8 cellular contexts compared by ENCODE assay signal in genomic region chr17:8185580-8186445, GRCh38. TPM values are rescaled to one million over a fixed set of nuclear protein-coding genes. Genes with fewer than 3 reads are reported as not detected.
DNase-seq lines count a peak whose midpoint lies in the region; ATAC-seq, FAIRE-seq and TF ChIP-seq lines count a peak whose summit lies in the region.

No MANE protein-coding gene starts in this region.

- no peaks in the 10 kb centered on the region for H3K9me3 ChIP-seq in HepG2 (ENCODE audit: low read length)

- peaks cover 39% of the 10 kb centered on the region for H3K4me1 ChIP-seq in HepG2 (ENCODE audit: insufficient read depth, low read length)

- peak overlapping the region; percentile 81 for H3K27ac ChIP-seq in HepG2 (ENCODE audit: extremely low read length, insufficient read depth, low read length)

- no TSS peak for BruUV-seq in HepG2 (replicated peaks; lab: Mats Ljungman, UMichigan)

- POLR2A ChIA-PET in HepG2 (lab: Yijun Ruan, JAX), result interaction anchor here (0.8 to 9.9 kb wide), 7 partner anchors 11 to 110 kb away, joined by 3 to 160 read pairs (median 4); partner anchors contain the start of genes PFAS, SLC25A35 and TMEM107

- H4K20me1 ChIP-seq in HepG2 (ENCODE audit: insufficient read depth, low read length), result peaks cover 6% of the 10 kb centered on the region

- WGBS in HepG2 (ENCODE audit: low lambda C conversion rate), result 4% methylated on average over 27 of the region's 44 CpGs

- peak overlapping the region; percentile 94 for H2AFZ ChIP-seq in HepG2 (ENCODE audit: low read length)

- H3K27me3 ChIP-seq in HepG2 (ENCODE audit: control insufficient read depth in 1 of 2, insufficient read depth in 2 of 2, low read length in 2 of 2), result no peaks in the 10 kb centered on the region; a peak in 1 of 5 replicates

- ATAC-seq in GM21825 (IDR thresholded peaks at IDR 0.05; ENCODE audit: unreplicated experiment), result peak; percentile 21
- no peak; the same call in 2 of the 3 replicates for ATAC-seq in HepG2
- ATAC-seq in GM19395 (IDR thresholded peaks at IDR 0.05; ENCODE audit: unreplicated experiment), result no peak

- TF ChIP-seq RAD21 in HepG2 (CRISPR knock-in tag; IDR thresholded peaks at IDR 0.05), result no peak

- peak; percentile 30 for FAIRE-seq in HepG2 (lab: Jason Lieb, UNC)

- DNase-seq in AG10803 (ENCODE audit: low read depth), result peak; percentile 61
- DNase-seq in NCI-H226, result peak; percentile 65
- peak; percentile 95 for DNase-seq in activated CD4-positive, alpha-beta T cell treated with anti-CD3 and anti-CD28 coated beads for 48 hours
- peak; percentile 86 for DNase-seq in dermis blood vessel endothelial cell
- DNase-seq in HepG2 (ENCODE audit: low spot score), result peak; percentile 65
- peak; percentile 83 for DNase-seq in stimulated activated CD4-positive, alpha-beta T cell treated with anti-CD3 and anti-CD28 coated beads, Interleukin-2, amount 100 ng/mL, for 4 hours (ENCODE audit: low read depth)

- TF ChIP-seq CTCF in AG10803 (conservative IDR thresholded peaks at IDR 0.05; ENCODE audit: low read length) (no peak), HepG2 (CRISPR knock-in tag; IDR thresholded peaks at IDR 0.05) (no peak)

- TF ChIP-seq EP300 in HepG2 (IDR thresholded peaks at IDR 0.05; ENCODE audit: low read depth in 2 of 2, low read length in 2 of 2) (no peak), HepG2 (CRISPR knock-in tag; IDR thresholded peaks at IDR 0.05; ENCODE audit: borderline replicate concordance) (no peak)

- H3K79me2 ChIP-seq in HepG2 (ENCODE audit: insufficient read depth, low read length), result peaks cover 8% of the 10 kb centered on the region

- CTCF ChIA-PET in HepG2 (lab: Yijun Ruan, JAX; ENCODE audit: low intra/inter-chr PET ratio, low total read pairs), result interaction anchor here (0.8 to 1.3 kb wide), 2 partner anchors 47 to 65 kb away, joined by 3 to 6 read pairs; no protein-coding TSS in a partner anchor

- peak overlapping the region; percentile 98 for H3K4me2 ChIP-seq in HepG2 (ENCODE audit: low read depth, low read length)

- H3K9ac ChIP-seq in HepG2 (ENCODE audit: insufficient read depth, low read depth, low read length), result peak overlapping the region; percentile 82

- in situ Hi-C loops in HepG2 (cut with HindIII; ENCODE audit: extremely low pct_ligation_motif_present, low pct_unique_long_range_greater_than_20kb), result loop anchor here (5.0 to 10.0 kb wide), 2 partner anchors 36 to 61 kb away; partner anchors contain the start of gene HES7

- intact Hi-C loops in HepG2 (cut with micrococcal nuclease; ENCODE audit: unreplicated experiment), result loop anchor here (2.0 to 5.0 kb wide), 2 partner anchors 49 to 67 kb away; partner anchors contain the start of gene ALOXE3

- TF ChIP-seq POLR2A in HepG2 (IDR thresholded peaks at IDR 0.05; ENCODE audit: insufficient read depth in 1 of 2, low read depth in 2 of 2, low read length in 2 of 2), result no peak

- no peaks in the 10 kb centered on the region for H3K36me3 ChIP-seq in HepG2 (replicated peaks in 1 of 2; ENCODE audit: control insufficient read depth in 1 of 2, insufficient read depth in 2 of 2, low read length in 2 of 2)

- H3K4me3 ChIP-seq in AG10803 (ENCODE audit: low read length) (peak overlapping the region; percentile 89), HepG2 (replicated peaks in 1 of 3; ENCODE audit: insufficient read depth in 1 of 3, low read depth in 2 of 3, low read length in 3 of 3) (peak overlapping the region; percentile 71 to 93 (median 87))

RNA-seq across cellular contexts. Expression of gene BORCS6, which starts 4.2 kb away (rescaled TPM):
- 16.6 and 18.9 TPM in 2 replicates for total RNA-seq in dermis blood vessel endothelial cell
- 5.1 and 5.3 TPM in 2 replicates for total RNA-seq in HepG2 (2016; rRNA removed; fragmentation: Illumina TruSeq; extraction: Trizol)
- 1.3 and 1.4 TPM in 2 replicates for total RNA-seq in HepG2 (2016; cell fraction: cytosol; rRNA removed; fragmentation: Illumina TruSeq; extraction: Trizol; ENCODE audit: low read depth)
- 4.3 and 5.3 TPM in 2 replicates for total RNA-seq in HepG2 (2016; cell fraction: insoluble cytoplasmic fraction; rRNA removed; fragmentation: Illumina TruSeq; extraction: Trizol)
- 3.0 and 3.2 TPM in 2 replicates for total RNA-seq in HepG2 (2016; cell fraction: membrane; rRNA removed; fragmentation: Illumina TruSeq; extraction: Trizol)
- total RNA-seq in HepG2 (2016; cell fraction: nucleus; rRNA removed; fragmentation: Illumina TruSeq; extraction: Trizol), result 2.1 and 2.4 TPM in 2 replicates
- polyA plus RNA-seq in HepG2 (2011; rRNA removed), result 2.0 and 3.2 TPM in 2 replicates
- 3.3 and 3.8 TPM in 2 replicates for polyA plus RNA-seq in HepG2 (2011; cell fraction: cytosol; rRNA removed)
- 1.8 and 2.1 TPM in 2 replicates for polyA plus RNA-seq in HepG2 (2011; cell fraction: nucleus; rRNA removed)
- 2.9 and 3.6 TPM in 2 replicates for polyA plus RNA-seq in HepG2 (2012)
- 1.1 TPM in 2 replicates for polyA plus RNA-seq in HepG2 (2016; cell fraction: cytosol; fragmentation: Illumina TruSeq; extraction: Trizol; ENCODE audit: low read depth)
- 4.1 and 5.6 TPM in 2 replicates for polyA plus RNA-seq in HepG2 (2016; cell fraction: insoluble cytoplasmic fraction; fragmentation: Illumina TruSeq; extraction: Trizol; ENCODE audit: low read depth)
- 1.5 and 1.8 TPM in 2 replicates for polyA plus RNA-seq in HepG2 (2016; cell fraction: membrane; fragmentation: Illumina TruSeq; extraction: Trizol; ENCODE audit: low read depth)
- polyA plus RNA-seq in HepG2 (2016; cell fraction: nucleus; fragmentation: Illumina TruSeq; extraction: Trizol; ENCODE audit: insufficient read depth, low read depth), result 2.6 and 2.8 TPM in 2 replicates
- 6.1 and 8.3 TPM in 2 replicates for polyA minus RNA-seq in HepG2 (2011; rRNA and poly(A)+ RNA removed; ENCODE audit: low replicate concordance)
- polyA minus RNA-seq in HepG2 (2011; cell fraction: cytosol; rRNA and poly(A)+ RNA removed), result 2.1 and 3.3 TPM in 2 replicates
- 1.2 and 1.9 TPM in 2 replicates for polyA minus RNA-seq in HepG2 (2011; cell fraction: nucleus; rRNA and poly(A)+ RNA removed)

RNA-seq across cellular contexts. Expression of gene TMEM107, which starts 9.6 kb away (rescaled TPM):
- total RNA-seq in dermis blood vessel endothelial cell (13.0 and 17.5 TPM in 2 replicates), HepG2 (2016; rRNA removed; fragmentation: Illumina TruSeq; extraction: Trizol) (3.8 and 15.3 TPM in 2 replicates)
- total RNA-seq in HepG2 (2016; cell fraction: cytosol; rRNA removed; fragmentation: Illumina TruSeq; extraction: Trizol; ENCODE audit: low read depth), result 138 and 159 TPM in 2 replicates
- total RNA-seq in HepG2 (2016; cell fraction: insoluble cytoplasmic fraction; rRNA removed; fragmentation: Illumina TruSeq; extraction: Trizol), result 4.0 and 13.1 TPM in 2 replicates
- total RNA-seq in HepG2 (2016; cell fraction: membrane; rRNA removed; fragmentation: Illumina TruSeq; extraction: Trizol), result 25.0 and 29.6 TPM in 2 replicates
- total RNA-seq in HepG2 (2016; cell fraction: nucleus; rRNA removed; fragmentation: Illumina TruSeq; extraction: Trizol), result 18.7 and 21.8 TPM in 2 replicates
- polyA plus RNA-seq in HepG2 (2011; rRNA removed), result 4.5 and 7.2 TPM in 2 replicates
- 5.0 and 5.5 TPM in 2 replicates for polyA plus RNA-seq in HepG2 (2011; cell fraction: cytosol; rRNA removed)
- polyA plus RNA-seq in HepG2 (2011; cell fraction: nucleus; rRNA removed), result 3.9 and 4.3 TPM in 2 replicates
- polyA plus RNA-seq in HepG2 (2012), result 2.6 and 3.6 TPM in 2 replicates
- 2.4 and 3.4 TPM in 2 replicates for polyA plus RNA-seq in HepG2 (2016; cell fraction: cytosol; fragmentation: Illumina TruSeq; extraction: Trizol; ENCODE audit: low read depth)
- polyA plus RNA-seq in HepG2 (2016; cell fraction: insoluble cytoplasmic fraction; fragmentation: Illumina TruSeq; extraction: Trizol; ENCODE audit: low read depth), result 3.4 and 3.5 TPM in 2 replicates
- polyA plus RNA-seq in HepG2 (2016; cell fraction: membrane; fragmentation: Illumina TruSeq; extraction: Trizol; ENCODE audit: low read depth), result 2.1 and 3.3 TPM in 2 replicates
- 4.5 and 4.6 TPM in 2 replicates for polyA plus RNA-seq in HepG2 (2016; cell fraction: nucleus; fragmentation: Illumina TruSeq; extraction: Trizol; ENCODE audit: insufficient read depth, low read depth)
- 121 and 165 TPM in 2 replicates for polyA minus RNA-seq in HepG2 (2011; rRNA and poly(A)+ RNA removed; ENCODE audit: low replicate concordance)
- 34.2 and 36.5 TPM in 2 replicates for polyA minus RNA-seq in HepG2 (2011; cell fraction: cytosol; rRNA and poly(A)+ RNA removed)
- 79.1 and 96.4 TPM in 2 replicates for polyA minus RNA-seq in HepG2 (2011; cell fraction: nucleus; rRNA and poly(A)+ RNA removed)

RNA-seq across cellular contexts. Expression of gene VAMP2, which starts 23.1 kb away (rescaled TPM):
- total RNA-seq in dermis blood vessel endothelial cell (4.4 and 5.2 TPM in 2 replicates), HepG2 (2016; rRNA removed; fragmentation: Illumina TruSeq; extraction: Trizol) (2.0 and 3.9 TPM in 2 replicates)
- total RNA-seq in HepG2 (2016; cell fraction: cytosol; rRNA removed; fragmentation: Illumina TruSeq; extraction: Trizol; ENCODE audit: low read depth), result 4.1 and 5.2 TPM in 2 replicates
- total RNA-seq in HepG2 (2016; cell fraction: insoluble cytoplasmic fraction; rRNA removed; fragmentation: Illumina TruSeq; extraction: Trizol), result 1.9 and 3.4 TPM in 2 replicates
- total RNA-seq in HepG2 (2016; cell fraction: membrane; rRNA removed; fragmentation: Illumina TruSeq; extraction: Trizol), result 3.2 and 3.4 TPM in 2 replicates
- total RNA-seq in HepG2 (2016; cell fraction: nucleus; rRNA removed; fragmentation: Illumina TruSeq; extraction: Trizol), result 6.5 and 7.1 TPM in 2 replicates
- polyA plus RNA-seq in HepG2 (2011; rRNA removed), result 17.2 and 19.6 TPM in 2 replicates
- 10.1 and 13.2 TPM in 2 replicates for polyA plus RNA-seq in HepG2 (2011; cell fraction: cytosol; rRNA removed)
- polyA plus RNA-seq in HepG2 (2011; cell fraction: nucleus; rRNA removed), result 40.7 and 63.7 TPM in 2 replicates
- polyA plus RNA-seq in HepG2 (2012), result 29.0 and 34.1 TPM in 2 replicates
- polyA plus RNA-seq in HepG2 (2016; cell fraction: cytosol; fragmentation: Illumina TruSeq; extraction: Trizol; ENCODE audit: low read depth), result 2.0 and 2.2 TPM in 2 replicates
- polyA plus RNA-seq in HepG2 (2016; cell fraction: insoluble cytoplasmic fraction; fragmentation: Illumina TruSeq; extraction: Trizol; ENCODE audit: low read depth), result 7.1 and 8.5 TPM in 2 replicates
- 4.9 and 5.5 TPM in 2 replicates for polyA plus RNA-seq in HepG2 (2016; cell fraction: membrane; fragmentation: Illumina TruSeq; extraction: Trizol; ENCODE audit: low read depth)
- 35.4 and 36.0 TPM in 2 replicates for polyA plus RNA-seq in HepG2 (2016; cell fraction: nucleus; fragmentation: Illumina TruSeq; extraction: Trizol; ENCODE audit: insufficient read depth, low read depth)
- polyA minus RNA-seq in HepG2 (2011; rRNA and poly(A)+ RNA removed; ENCODE audit: low replicate concordance), result 6.8 and 7.6 TPM in 2 replicates
- polyA minus RNA-seq in HepG2 (2011; cell fraction: cytosol; rRNA and poly(A)+ RNA removed), result 3.4 and 6.6 TPM in 2 replicates
- polyA minus RNA-seq in HepG2 (2011; cell fraction: nucleus; rRNA and poly(A)+ RNA removed), result 10.8 and 14.9 TPM in 2 replicates

RNA-seq across cellular contexts. Expression of gene AURKB, which starts 24.6 kb away (rescaled TPM):
- total RNA-seq in dermis blood vessel endothelial cell, result 15.3 and 58.0 TPM in 2 replicates
- total RNA-seq in HepG2 (2016; rRNA removed; fragmentation: Illumina TruSeq; extraction: Trizol), result 67.7 and 75.3 TPM in 2 replicates
- total RNA-seq in HepG2 (2016; cell fraction: cytosol; rRNA removed; fragmentation: Illumina TruSeq; extraction: Trizol; ENCODE audit: low read depth), result 35.3 and 36.5 TPM in 2 replicates
- total RNA-seq in HepG2 (2016; cell fraction: insoluble cytoplasmic fraction; rRNA removed; fragmentation: Illumina TruSeq; extraction: Trizol), result 56.7 and 73.3 TPM in 2 replicates
- total RNA-seq in HepG2 (2016; cell fraction: membrane; rRNA removed; fragmentation: Illumina TruSeq; extraction: Trizol), result 32.1 and 37.8 TPM in 2 replicates
- total RNA-seq in HepG2 (2016; cell fraction: nucleus; rRNA removed; fragmentation: Illumina TruSeq; extraction: Trizol), result 41.9 and 49.2 TPM in 2 replicates
- polyA plus RNA-seq in HepG2 (2011; rRNA removed), result 21.8 and 29.5 TPM in 2 replicates
- 13.9 and 23.3 TPM in 2 replicates for polyA plus RNA-seq in HepG2 (2011; cell fraction: cytosol; rRNA removed)
- 85.7 and 130 TPM in 2 replicates for polyA plus RNA-seq in HepG2 (2011; cell fraction: nucleus; rRNA removed)
- 28.3 and 50.5 TPM in 2 replicates for polyA plus RNA-seq in HepG2 (2012)
- polyA plus RNA-seq in HepG2 (2016; cell fraction: cytosol; fragmentation: Illumina TruSeq; extraction: Trizol; ENCODE audit: low read depth), result 34.3 and 37.3 TPM in 2 replicates
- polyA plus RNA-seq in HepG2 (2016; cell fraction: insoluble cytoplasmic fraction; fragmentation: Illumina TruSeq; extraction: Trizol; ENCODE audit: low read depth), result 64.2 and 89.6 TPM in 2 replicates
- polyA plus RNA-seq in HepG2 (2016; cell fraction: membrane; fragmentation: Illumina TruSeq; extraction: Trizol; ENCODE audit: low read depth), result 33.8 and 35.0 TPM in 2 replicates
- polyA plus RNA-seq in HepG2 (2016; cell fraction: nucleus; fragmentation: Illumina TruSeq; extraction: Trizol; ENCODE audit: insufficient read depth, low read depth), result 113 and 123 TPM in 2 replicates
- polyA minus RNA-seq in HepG2 (2011; rRNA and poly(A)+ RNA removed; ENCODE audit: low replicate concordance), result 58.9 and 154 TPM in 2 replicates
- 9.3 and 12.4 TPM in 2 replicates for polyA minus RNA-seq in HepG2 (2011; cell fraction: cytosol; rRNA and poly(A)+ RNA removed)
- 39.9 and 62.1 TPM in 2 replicates for polyA minus RNA-seq in HepG2 (2011; cell fraction: nucleus; rRNA and poly(A)+ RNA removed)

RNA-seq across cellular contexts. Expression of gene PER1, which starts 33.6 kb away (rescaled TPM):
- total RNA-seq in dermis blood vessel endothelial cell, result 7.7 and 18.7 TPM in 2 replicates
- 2.6 and 5.5 TPM in 2 replicates for total RNA-seq in HepG2 (2016; rRNA removed; fragmentation: Illumina TruSeq; extraction: Trizol)
- 1.8 and 2.9 TPM in 2 replicates for total RNA-seq in HepG2 (2016; cell fraction: cytosol; rRNA removed; fragmentation: Illumina TruSeq; extraction: Trizol; ENCODE audit: low read depth)
- 3.2 and 5.8 TPM in 2 replicates for total RNA-seq in HepG2 (2016; cell fraction: insoluble cytoplasmic fraction; rRNA removed; fragmentation: Illumina TruSeq; extraction: Trizol)
- total RNA-seq in HepG2 (2016; cell fraction: membrane; rRNA removed; fragmentation: Illumina TruSeq; extraction: Trizol), result 1.4 and 1.9 TPM in 2 replicates
- total RNA-seq in HepG2 (2016; cell fraction: nucleus; rRNA removed; fragmentation: Illumina TruSeq; extraction: Trizol), result 4.1 and 4.3 TPM in 2 replicates
- 3.6 and 5.2 TPM in 2 replicates for polyA plus RNA-seq in HepG2 (2011; rRNA removed)
- 1.3 and 1.4 TPM in 2 replicates for polyA plus RNA-seq in HepG2 (2011; cell fraction: cytosol; rRNA removed)
- polyA plus RNA-seq in HepG2 (2011; cell fraction: nucleus; rRNA removed), result 32.0 and 32.6 TPM in 2 replicates
- 7.8 and 11.4 TPM in 2 replicates for polyA plus RNA-seq in HepG2 (2012)
- polyA plus RNA-seq in HepG2 (2016; cell fraction: cytosol; fragmentation: Illumina TruSeq; extraction: Trizol; ENCODE audit: low read depth), result 0.38 and 0.70 TPM in 2 replicates
- polyA plus RNA-seq in HepG2 (2016; cell fraction: insoluble cytoplasmic fraction; fragmentation: Illumina TruSeq; extraction: Trizol; ENCODE audit: low read depth), result 2.2 and 3.6 TPM in 2 replicates
- polyA plus RNA-seq in HepG2 (2016; cell fraction: membrane; fragmentation: Illumina TruSeq; extraction: Trizol; ENCODE audit: low read depth), result 0.49 and 0.90 TPM in 2 replicates
- polyA plus RNA-seq in HepG2 (2016; cell fraction: nucleus; fragmentation: Illumina TruSeq; extraction: Trizol; ENCODE audit: insufficient read depth, low read depth), result 13.1 and 17.6 TPM in 2 replicates
- 11.1 and 12.7 TPM in 2 replicates for polyA minus RNA-seq in HepG2 (2011; rRNA and poly(A)+ RNA removed; ENCODE audit: low replicate concordance)
- polyA minus RNA-seq in HepG2 (2011; cell fraction: cytosol; rRNA and poly(A)+ RNA removed), result 3.8 and 6.2 TPM in 2 replicates
- 10.4 and 10.7 TPM in 2 replicates for polyA minus RNA-seq in HepG2 (2011; cell fraction: nucleus; rRNA and poly(A)+ RNA removed)
